ENCODE assay signal across 9 cellular contexts in genomic region chr10:80662429-80663211, GRCh38.
DNase-seq lines count a peak whose midpoint lies in the region; ATAC-seq, FAIRE-seq and TF ChIP-seq lines count a peak whose summit lies in the region.
"Had no signal": no experiment of that assay in that cellular context is flagged by ENCODE, and none has a peak within 500 bp of the region (broad histone marks: within the 10 kb centered on the region; RNA-seq: fewer than 3 reads in every experiment).

No MANE protein-coding gene starts in this region.

- H3K27me3 Mint-ChIP-seq in Caco-2 (ENCODE audit: insufficient read depth, unreplicated experiment) (no peaks in the 10 kb centered on the region), neural progenitor cell (ENCODE audit: insufficient read depth, low read depth) (peaks cover 4% of the 10 kb centered on the region)
- H3K27me3 Mint-ChIP-seq in stimulated activated naive CD8-positive, alpha-beta T cell treated with anti-CD3 and anti-CD28 coated beads, Interleukin-15, Interleukin-2, amounts not matched to agents 100 ng/mL and 50 ng/mL, for 24 hours: peaks cover 14% of the 10 kb centered on the region

- POLR2A ChIA-PET in Caco-2 (lab: Charles Lee): interaction anchor here (0.5 kb wide), 1 partner anchor 685 kb away, joined by 4 read pairs; no protein-coding TSS in a partner anchor
- POLR2A ChIA-PET in Panc1 (lab: Charles Lee): no interaction called here

- H3K4me1 Mint-ChIP-seq in Caco-2 (ENCODE audit: low read depth, unreplicated experiment) (peaks cover 7% of the 10 kb centered on the region), neural progenitor cell (peaks cover 18% of the 10 kb centered on the region)
- H3K4me1 Mint-ChIP-seq in stimulated activated naive CD8-positive, alpha-beta T cell treated with anti-CD3 and anti-CD28 coated beads, Interleukin-15, Interleukin-2, amounts not matched to agents 100 ng/mL and 50 ng/mL, for 24 hours (ENCODE audit: low read depth): peaks cover 8% of the 10 kb centered on the region

- H3K9me3 Mint-ChIP-seq in Caco-2 (ENCODE audit: unreplicated experiment) (no peaks in the 10 kb centered on the region), neural progenitor cell (no peaks in the 10 kb centered on the region)
- no peaks in the 10 kb centered on the region for H3K9me3 Mint-ChIP-seq in stimulated activated naive CD8-positive, alpha-beta T cell treated with anti-CD3 and anti-CD28 coated beads, Interleukin-15, Interleukin-2, amounts not matched to agents 100 ng/mL and 50 ng/mL, for 24 hours
- H3K9me3 Mint-ChIP-seq: natural killer cell treated with Interleukin-12 subunit alpha and Interleukin-12 subunit beta and Interleukin-15 and Interleukin-18, amount 100 ng/mL, for 72 hours had no signal

- intact Hi-C loops in Caco-2 (cut with micrococcal nuclease; ENCODE audit: unreplicated experiment): loop anchor here (1.0 to 10.0 kb wide), 5 partner anchors 126 to 357 kb away; no protein-coding TSS in a partner anchor
- intact Hi-C loops in Panc1 (cut with micrococcal nuclease; ENCODE audit: unreplicated experiment): loop anchor here (5.0 to 10.0 kb wide), 2 partner anchors 218 to 260 kb away; no protein-coding TSS in a partner anchor

- peak; percentile 83 to 87 for DNase-seq in Caco-2
- peak; percentile 72 for DNase-seq in GM20000 (ENCODE audit: low spot score)
- DNase-seq in HTR-8/SVneo (ENCODE audit: insufficient read length, low spot score): peak; percentile 83
- DNase-seq in Panc1 (ENCODE audit: low read depth, low spot score): peak; percentile 39
- DNase-seq in activated effector memory CD4-positive, alpha-beta T cell treated with Interleukin-2 at 50 U/mL for 16 hours: peak; percentile 39
- peak; percentile 80 for DNase-seq in fibroblast of villous mesenchyme (ENCODE audit: low read depth)
- peak; percentile 95 for DNase-seq in neural progenitor cell (ENCODE audit: low spot score)

- CTCF ChIA-PET in Caco-2 (lab: Charles Lee) (interaction anchor here (0.6 to 1.6 kb wide), 20 partner anchors 9 to 517 kb away, joined by 3 to 17 read pairs (median 4); partner anchors contain the start of gene TSPAN14), Panc1 (lab: Charles Lee) (interaction anchor here (0.6 to 1.3 kb wide), 7 partner anchors 22 to 517 kb away, joined by 3 to 6 read pairs (median 3); no protein-coding TSS in a partner anchor)

- in situ Hi-C loops in Panc1 (cut with HindIII; ENCODE audit: low pct_unique_long_range_greater_than_20kb, low sequenced_read_pairs): no loop called here

- TF ChIP-seq CTCF in Caco-2 (IDR thresholded peaks at IDR 0.05; ENCODE audit: insufficient read depth in 1 of 2, low read depth in 1 of 2, low read length in 1 of 2, severe bottlenecking in 1 of 2, unreplicated experiment in 1 of 2): peak; percentile 86 to 89
- TF ChIP-seq CTCF in GM20000 (IDR thresholded peaks at IDR 0.05; ENCODE audit: extremely low read depth, missing control alignments): peak; percentile 86
- TF ChIP-seq CTCF in Panc1 (IDR thresholded peaks at IDR 0.05): peak; percentile 98
- TF ChIP-seq CTCF in fibroblast of villous mesenchyme (IDR thresholded peaks at IDR 0.05; ENCODE audit: insufficient read depth, low read depth, low read length): peak; percentile 91
- TF ChIP-seq CTCF in neural progenitor cell (IDR thresholded peaks at IDR 0.05): peak; percentile 86

- no peak overlapping the region for H2AFZ ChIP-seq in neural progenitor cell (replicated peaks)

- no peak overlapping the region for H3K9ac ChIP-seq in neural progenitor cell

- H3K27ac ChIP-seq in Panc1 (ENCODE audit: low read length) (peak overlapping the region; percentile 30; the same call in 1 of the 2 replicates), neural progenitor cell (peak overlapping the region; percentile 75)

- no peaks in the 10 kb centered on the region for H3K27me3 ChIP-seq in Caco-2 (replicated peaks; ENCODE audit: control insufficient read depth, insufficient read depth, low read length)
- no peaks in the 10 kb centered on the region for H3K27me3 ChIP-seq in Panc1 (ENCODE audit: control insufficient read depth, insufficient read depth, low read length)
- H3K27me3 ChIP-seq in neural progenitor cell: no peaks in the 10 kb centered on the region

- H3K4me1 ChIP-seq in Caco-2 (peaks cover 9% of the 10 kb centered on the region), Panc1 (ENCODE audit: control insufficient read depth, insufficient read depth, low read length) (0 out of 2 replicates have a peak, but pooled peaks cover 3% of the 10 kb centered on the region), neural progenitor cell (peaks cover 11% of the 10 kb centered on the region)

- H3K4me2 ChIP-seq in neural progenitor cell: peak overlapping the region; percentile 74

- no peaks in the 10 kb centered on the region for H3K79me2 ChIP-seq in neural progenitor cell (ENCODE audit: low read depth)

- no peaks in the 10 kb centered on the region for H3K36me3 Mint-ChIP-seq in Caco-2 (ENCODE audit: insufficient read depth, unreplicated experiment)
- H3K36me3 Mint-ChIP-seq in neural progenitor cell: no peaks in the 10 kb centered on the region
- no peaks in the 10 kb centered on the region for H3K36me3 Mint-ChIP-seq in stimulated activated naive CD8-positive, alpha-beta T cell treated with anti-CD3 and anti-CD28 coated beads, Interleukin-15, Interleukin-2, amounts not matched to agents 100 ng/mL and 50 ng/mL, for 24 hours (ENCODE audit: low read depth)
- H3K36me3 Mint-ChIP-seq: natural killer cell treated with Interleukin-12 subunit alpha and Interleukin-12 subunit beta and Interleukin-15 and Interleukin-18, amount 100 ng/mL, for 72 hours had no signal

- peak overlapping the region; percentile 24 for H3K4me3 Mint-ChIP-seq in Caco-2 (ENCODE audit: unreplicated experiment)
- H3K4me3 Mint-ChIP-seq in neural progenitor cell: peak overlapping the region; percentile 80
- peak overlapping the region; percentile 66 for H3K4me3 Mint-ChIP-seq in stimulated activated naive CD8-positive, alpha-beta T cell treated with anti-CD3 and anti-CD28 coated beads, Interleukin-15, Interleukin-2, amounts not matched to agents 100 ng/mL and 50 ng/mL, for 24 hours
- H3K4me3 Mint-ChIP-seq: natural killer cell treated with Interleukin-12 subunit alpha and Interleukin-12 subunit beta and Interleukin-15 and Interleukin-18, amount 100 ng/mL, for 72 hours had no signal

- H3F3A ChIP-seq in neural progenitor cell (ENCODE audit: low read depth): peaks cover 11% of the 10 kb centered on the region

- H3K36me3 ChIP-seq in Caco-2 (ENCODE audit: control insufficient read depth, insufficient read depth, low read length) (no peaks in the 10 kb centered on the region), Panc1 (ENCODE audit: control insufficient read depth, insufficient read depth, low read length) (no peaks in the 10 kb centered on the region), neural progenitor cell (no peaks in the 10 kb centered on the region)

- H3K27ac Mint-ChIP-seq in Caco-2 (ENCODE audit: unreplicated experiment) (no peak overlapping the region), neural progenitor cell (peak overlapping the region; percentile 64)
- no peak overlapping the region for H3K27ac Mint-ChIP-seq in stimulated activated naive CD8-positive, alpha-beta T cell treated with anti-CD3 and anti-CD28 coated beads, Interleukin-15, Interleukin-2, amounts not matched to agents 100 ng/mL and 50 ng/mL, for 24 hours
- H3K27ac Mint-ChIP-seq: natural killer cell treated with Interleukin-12 subunit alpha and Interleukin-12 subunit beta and Interleukin-15 and Interleukin-18, amount 100 ng/mL, for 72 hours had no signal

- no peak for FAIRE-seq in HTR-8/SVneo (lab: Jason Lieb, UNC)

- ATAC-seq in Panc1: peak; percentile 94

- BruUV-seq in Caco-2 (replicated peaks; lab: Mats Ljungman, UMichigan): no TSS peak
- BruUV-seq in Panc1 (replicated peaks; lab: Mats Ljungman, UMichigan): no TSS peak

- H3K9me3 ChIP-seq in Caco-2 (peaks cover 6% of the 10 kb centered on the region; the same call in 1 of the 2 replicates), Panc1 (ENCODE audit: control insufficient read depth, insufficient read depth, low read depth, low read length) (no peaks in the 10 kb centered on the region), neural progenitor cell (ENCODE audit: low read depth) (no peaks in the 10 kb centered on the region)

- H3K4me3 ChIP-seq in Caco-2 (ENCODE audit: low read depth, low read length): no peak overlapping the region
- H3K4me3 ChIP-seq in Panc1 (ENCODE audit: low read depth in 2 of 2, low read length in 2 of 2): peak overlapping the region; percentile 24 to 52
- H3K4me3 ChIP-seq in fibroblast of villous mesenchyme (ENCODE audit: low read depth, low read length): peak overlapping the region; percentile 42
- peak overlapping the region; percentile 33 for H3K4me3 ChIP-seq in neural progenitor cell

- no peaks in the 10 kb centered on the region for H4K20me1 ChIP-seq in neural progenitor cell (ENCODE audit: low read depth)

Comparison
In these comparisons a context has a peak if more than half of its experiments do, and no peak if none do; other contexts are left out.
1. DNase-seq: peak in every context shown above with its lines; median percentile 95 in neural progenitor cell; 85 in Caco-2; 83 in HTR-8/SVneo; 80 in fibroblast of villous mesenchyme; 72 in GM20000; 39 in Panc1; 39 in activated effector memory CD4-positive, alpha-beta T cell treated with Interleukin-2 at 50 U/mL for 16 hours.
2. H3K4me3 Mint-ChIP-seq: peak in every context shown above with its lines; median percentile 80 in neural progenitor cell; 66 in stimulated activated naive CD8-positive, alpha-beta T cell treated with anti-CD3 and anti-CD28 coated beads, Interleukin-15, Interleukin-2, amounts not matched to agents 100 ng/mL and 50 ng/mL, for 24 hours; 24 in Caco-2.